ENCODE assay signal across 1 cellular context in genomic region chr10:59864141-59864962, GRCh38.
TF ChIP-seq lines count a peak whose summit lies in the region.

No MANE protein-coding gene starts in this region.

TF ChIP-seq in SK-N-SH, 30 proteins besides CTCF, POLR2A, EP300 and RAD21 (continued from another document):
- TF ChIP-seq, protein P1, sequence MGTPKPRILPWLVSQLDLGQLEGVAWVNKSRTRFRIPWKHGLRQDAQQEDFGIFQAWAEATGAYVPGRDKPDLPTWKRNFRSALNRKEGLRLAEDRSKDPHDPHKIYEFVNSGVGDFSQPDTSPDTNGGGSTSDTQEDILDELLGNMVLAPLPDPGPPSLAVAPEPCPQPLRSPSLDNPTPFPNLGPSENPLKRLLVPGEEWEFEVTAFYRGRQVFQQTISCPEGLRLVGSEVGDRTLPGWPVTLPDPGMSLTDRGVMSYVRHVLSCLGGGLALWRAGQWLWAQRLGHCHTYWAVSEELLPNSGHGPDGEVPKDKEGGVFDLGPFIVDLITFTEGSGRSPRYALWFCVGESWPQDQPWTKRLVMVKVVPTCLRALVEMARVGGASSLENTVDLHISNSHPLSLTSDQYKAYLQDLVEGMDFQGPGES (IDR thresholded peaks at IDR 0.05; ENCODE audit: low read depth, low read length), result no peak
- no peak for TF ChIP-seq FOXJ3 (CRISPR knock-in tag; IDR thresholded peaks at IDR 0.05)
- TF ChIP-seq TCF12 (IDR thresholded peaks at IDR 0.05), result no peak
- TF ChIP-seq SIN3A (IDR thresholded peaks at IDR 0.05; ENCODE audit: borderline replicate concordance, low read depth, low read length), result no peak
